21 cellular contexts compared by ENCODE assay signal in genomic region chr7:134024729-134025128, GRCh38.
DNase-seq lines count a peak whose midpoint lies in the region; ATAC-seq, FAIRE-seq and TF ChIP-seq lines count a peak whose summit lies in the region.
"Had no signal": no experiment of that assay in that cellular context is flagged by ENCODE, and none has a peak within 500 bp of the region (broad histone marks: within the 10 kb centered on the region; RNA-seq: fewer than 3 reads in every experiment).

No MANE protein-coding gene starts in this region.

- intact Hi-C loops in IMR-90 (cut with micrococcal nuclease) = no loop called here

- no peak overlapping the region for H3K4ac ChIP-seq in IMR-90 (ENCODE audit: low read depth, low read length)

- FAIRE-seq in urothelium cell line (lab: Jason Lieb, UNC) = no peak

- POLR2A ChIA-PET in IMR-90 (lab: Charles Lee; ENCODE audit: unreplicated experiment) = no interaction called here

- TF ChIP-seq POLR2A in IMR-90 (IDR thresholded peaks at IDR 0.05; ENCODE audit: low read depth, low read length) = no peak

- H2BK15ac ChIP-seq in IMR-90 (ENCODE audit: low read depth, low read length) = no peak overlapping the region

- no CpG with 5 or more reads among the region's 3 CpGs for WGBS in IMR-90 (ENCODE audit: extremely low coverage in 2 of 2, insufficient read length in 1 of 2), 2 experiments
- 96% methylated on average over 3 of the region's 3 CpGs for WGBS in hepatocyte (ENCODE audit: low lambda C conversion rate, missing lambda C conversion rate)

- H3K9me3 ChIP-seq in BE2C (no peaks in the 10 kb centered on the region), IMR-90 (ENCODE audit: control insufficient read depth, insufficient read depth, low read length) (no peaks in the 10 kb centered on the region), hepatocyte (ENCODE audit: low read depth) (no peaks in the 10 kb centered on the region)
- H3K9me3 ChIP-seq: esophagus muscularis mucosa had no signal

- no peak overlapping the region for H3K14ac ChIP-seq in IMR-90 (replicated peaks; ENCODE audit: low read depth, low read length)

- no peak overlapping the region for H4K5ac ChIP-seq in IMR-90 (ENCODE audit: low read depth, low read length)

- H3K56ac ChIP-seq in IMR-90 (ENCODE audit: extremely low read depth, insufficient read depth, low read length) = no peak overlapping the region

- no peaks in the 10 kb centered on the region for H4K20me1 ChIP-seq in IMR-90 (ENCODE audit: insufficient read depth, low read length)
- H4K20me1 ChIP-seq in hepatocyte (ENCODE audit: insufficient read depth, poor library complexity, severe bottlenecking) = no peaks in the 10 kb centered on the region

- H3K23ac ChIP-seq in IMR-90 (ENCODE audit: low read depth, low read length) = no peak overlapping the region

- no peak overlapping the region for H4K8ac ChIP-seq in IMR-90 (ENCODE audit: low read depth in 2 of 2, low read length in 2 of 2)

- H2BK20ac ChIP-seq in IMR-90 (ENCODE audit: low read depth, low read length) = no peak overlapping the region

- no peak overlapping the region for H3K4me3 ChIP-seq in BE2C (ENCODE audit: low read depth, low read length)
- no peak overlapping the region for H3K4me3 ChIP-seq in IMR-90 (ENCODE audit: insufficient read depth, low read depth, low read length)
- no peak overlapping the region for H3K4me3 ChIP-seq in hepatocyte
- H3K4me3 ChIP-seq: esophagus muscularis mucosa had no signal

- ATAC-seq in IMR-90 (ENCODE audit: low read depth) (peak; percentile 84), SK-N-SH treated with all-trans-retinoic acid at 6 μM for 48 hours (peak; percentile 77), HG03280 (IDR thresholded peaks at IDR 0.05; ENCODE audit: unreplicated experiment) (no peak)
- ATAC-seq: activated T-cell treated with anti-CD3 and anti-CD28 coated beads, Interleukin-2, amount 50 U/mL, for 4 hours had no signal

- no peak for TF ChIP-seq RAD21 in IMR-90 (IDR thresholded peaks at IDR 0.05; ENCODE audit: low read length)

- H2AFZ ChIP-seq in IMR-90 (replicated peaks; ENCODE audit: low read length, poor library complexity) = peak overlapping the region; percentile 44
- no peak overlapping the region for H2AFZ ChIP-seq in hepatocyte

- H3K27me3 ChIP-seq in BE2C (no peaks in the 10 kb centered on the region), IMR-90 (ENCODE audit: control insufficient read depth, insufficient read depth, low read length) (no peaks in the 10 kb centered on the region), hepatocyte (no peaks in the 10 kb centered on the region)
- H3K27me3 ChIP-seq: esophagus muscularis mucosa had no signal

- no peaks in the 10 kb centered on the region for H3K79me2 ChIP-seq in hepatocyte

- H3K4me1 ChIP-seq in BE2C (peaks cover 5% of the 10 kb centered on the region), IMR-90 (ENCODE audit: control insufficient read depth, insufficient read depth, low read length) (peaks cover 3% of the 10 kb centered on the region; the same call in 1 of the 2 replicates), hepatocyte (ENCODE audit: insufficient read depth) (no peaks in the 10 kb centered on the region)

- H3K9ac ChIP-seq in IMR-90 (ENCODE audit: low read depth, low read length) = no peak overlapping the region

- no peak overlapping the region for H2BK5ac ChIP-seq in IMR-90 (ENCODE audit: low read depth, low read length, poor library complexity, severe bottlenecking)

- H4K91ac ChIP-seq in IMR-90 (ENCODE audit: insufficient read depth, low read depth, low read length) = no peak overlapping the region

- peaks cover 6% of the 10 kb centered on the region for H3K9me1 ChIP-seq in IMR-90 (ENCODE audit: insufficient read depth, low read length)

- CTCF ChIA-PET in IMR-90 (lab: Yijun Ruan, JAX) = interaction anchor here (0.6 to 0.9 kb wide), 2 partner anchors 9 to 261 kb away, joined by 3 to 4 read pairs; no protein-coding TSS in a partner anchor

- H2BK120ac ChIP-seq in IMR-90 (ENCODE audit: low read depth, low read length) = no peak overlapping the region

- H3K79me1 ChIP-seq in IMR-90 (ENCODE audit: low read depth in 1 of 2, low read length in 2 of 2) = no peaks in the 10 kb centered on the region

- dilution Hi-C loops in IMR-90 (cut with HindIII; ENCODE audit: low sequenced_read_pairs, unreplicated experiment) = no loop called here

- no peaks in the 10 kb centered on the region for H3K9me2 ChIP-seq in hepatocyte (replicated peaks; ENCODE audit: insufficient read depth)

- TF ChIP-seq CTCF in BE2C (IDR thresholded peaks at IDR 0.05; ENCODE audit: low read depth, low read length) (no peak), IMR-90 (conservative IDR thresholded peaks at IDR 0.05; ENCODE audit: low read depth, low read length) (no peak), hepatocyte (IDR thresholded peaks at IDR 0.05; ENCODE audit: poor library complexity) (no peak)

- DNase-seq in BE2C (peak; percentile 32), IMR-90 (peak; percentile 60), hepatocyte (ENCODE audit: low spot score) (peak; percentile 15), KBM-7 (no peak), NCI-H526 (lab: John Stamatoyannopoulos, UW) (no peak), urothelium cell line (ENCODE audit: low spot score) (no peak)
- DNase-seq: activated CD4-positive, alpha-beta T cell treated with anti-CD3 and anti-CD28 coated beads for 48 hours; activated naive CD4-positive, alpha-beta T cell treated with Interleukin-2 at 50 U/mL for 16 hours; activated T-cell treated with anti-CD3 and anti-CD28 coated beads, Interleukin-2, amount 50 U/mL, for 4 hours; CD4-positive, alpha-beta memory T cell; cortex of kidney; endodermal cell; GOT3; Karpas-422; mammary epithelial cell; RPMI8226; stimulated activated CD8-positive, alpha-beta memory T cell treated with anti-CD3 and anti-CD28 coated beads, Interleukin-4, amount 100 ng/mL, for 48 hours; trophoblast cell had no signal

- no peaks in the 10 kb centered on the region for H3K36me3 ChIP-seq in BE2C
- no peaks in the 10 kb centered on the region for H3K36me3 ChIP-seq in IMR-90 (ENCODE audit: control insufficient read depth, insufficient read depth, low read length)
- H3K36me3 ChIP-seq in hepatocyte (replicated peaks; ENCODE audit: insufficient read depth, low read depth) = no peaks in the 10 kb centered on the region
- H3K36me3 ChIP-seq: esophagus muscularis mucosa had no signal

- in situ Hi-C loops in IMR-90 (cut with MboI; ENCODE audit: low sequenced_read_pairs) = loop anchor here (25.0 kb wide), 1 partner anchor 1312 kb away; no protein-coding TSS in a partner anchor
- in situ Hi-C loops in KBM-7 (cut with MboI; ENCODE audit: low pct_unique_long_range_greater_than_20kb, low sequenced_read_pairs) = no loop called here

- no peak overlapping the region for H2AK9ac ChIP-seq in IMR-90 (replicated peaks; ENCODE audit: low read depth, low read length, poor library complexity)

- H3K27ac ChIP-seq in IMR-90 (ENCODE audit: insufficient read depth, low read length) = no peak overlapping the region
- no peak overlapping the region for H3K27ac ChIP-seq in hepatocyte
- H3K27ac ChIP-seq: esophagus muscularis mucosa had no signal

- H2AK5ac ChIP-seq in IMR-90 (ENCODE audit: low read depth, low read length) = no peak overlapping the region

- H3K18ac ChIP-seq in IMR-90 (ENCODE audit: low read depth, low read length) = no peak overlapping the region

- BruUV-seq in IMR-90 (replicated peaks; lab: Mats Ljungman, UMichigan) = no TSS peak

- H3K4me2 ChIP-seq in IMR-90 (ENCODE audit: low read depth, low read length) (no peak overlapping the region), hepatocyte (no peak overlapping the region)

TF ChIP-seq in IMR-90, 13 proteins besides CTCF, POLR2A, EP300 and RAD21:
- TF ChIP-seq CEBPB (IDR thresholded peaks at IDR 0.05; ENCODE audit: low read depth, low read length) = no peak
- no peak for TF ChIP-seq BHLHE40 (IDR thresholded peaks at IDR 0.05; ENCODE audit: low read depth, low read length)
- TF ChIP-seq RCOR1 (IDR thresholded peaks at IDR 0.05; ENCODE audit: insufficient replicate concordance, low read length) = no peak

TF ChIP-seq in SK-N-SH treated with all-trans-retinoic acid at 6 μM for 48 hours, 23 proteins besides CTCF, POLR2A, EP300 and RAD21 (continues in another document):
- TF ChIP-seq ISL1 (CRISPR knock-in tag; IDR thresholded peaks at IDR 0.05) = 0 out of 2 replicates have a peak, but pooled peaks have one; percentile 21
- TF ChIP-seq TSHZ2 (CRISPR knock-in tag; IDR thresholded peaks at IDR 0.05) = peak; percentile 67; the same call in 1 of the 2 replicates
- TF ChIP-seq ESRRG (CRISPR knock-in tag; IDR thresholded peaks at IDR 0.05) = no peak

Comparison
In these comparisons a context has a peak if more than half of its experiments do, and no peak if none do; other contexts are left out.
1. DNase-seq: peak in BE2C (single experiment), IMR-90 (single experiment) and hepatocyte (single experiment); none in KBM-7 (single experiment), NCI-H526 (0 of 2) and urothelium cell line (single experiment).